19 cellular contexts compared by ENCODE assay signal in the genomic region with DNA sequence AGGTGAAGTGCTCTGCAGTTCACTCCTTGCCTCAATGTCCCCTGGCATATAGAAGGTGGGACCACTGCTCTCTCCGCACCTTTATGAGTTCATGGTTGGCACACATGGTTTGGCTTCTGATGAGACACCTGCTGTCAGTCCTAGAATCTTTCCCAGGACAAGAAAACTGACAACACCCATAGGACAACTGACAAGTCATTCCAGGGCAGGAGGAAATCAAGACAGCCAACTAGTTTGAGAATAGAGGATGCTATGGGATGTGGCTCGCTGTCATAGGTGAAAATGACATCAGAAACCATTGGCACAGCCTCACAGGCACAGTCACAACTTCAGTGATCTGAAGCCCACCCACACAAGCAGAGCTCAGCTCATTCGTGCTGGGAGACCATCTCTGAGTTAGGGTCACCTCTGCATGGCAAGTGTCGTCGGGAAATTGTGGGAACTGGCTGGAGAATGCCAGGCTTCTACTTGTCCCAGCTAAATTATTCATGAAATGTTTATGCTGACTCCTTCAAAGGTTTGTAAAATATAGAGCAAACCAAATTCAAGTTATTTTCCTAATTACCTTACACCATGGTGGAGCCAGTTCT.
DNase-seq lines count a peak whose midpoint lies in the region; ATAC-seq and TF ChIP-seq lines count a peak whose summit lies in the region.
"Had no signal": no experiment of that assay in that cellular context is flagged by ENCODE, and none has a peak within 500 bp of the region (broad histone marks: within the 10 kb centered on the region; RNA-seq: fewer than 3 reads in every experiment).

No MANE protein-coding gene starts in this region.

- H3K4me3 Mint-ChIP-seq in activated CD4-positive, alpha-beta T cell treated with anti-CD3 and anti-CD28 coated beads, Interleukin-2, amount 10 ng/mL, durations not matched to agents 24 days and 14 days = no peak overlapping the region
- H3K4me3 Mint-ChIP-seq: CD4-positive, alpha-beta T cell had no signal

- no peaks in the 10 kb centered on the region for H3K36me3 Mint-ChIP-seq in activated CD4-positive, alpha-beta T cell treated with anti-CD3 and anti-CD28 coated beads, Interleukin-2, amount 10 ng/mL, durations not matched to agents 24 days and 14 days (ENCODE audit: low read depth)

- H3K27ac Mint-ChIP-seq in activated CD4-positive, alpha-beta T cell treated with anti-CD3 and anti-CD28 coated beads, Interleukin-2, amount 10 ng/mL, durations not matched to agents 24 days and 14 days = no peak overlapping the region
- H3K27ac Mint-ChIP-seq: CD4-positive, alpha-beta T cell had no signal

- H3K9me3 Mint-ChIP-seq in activated CD4-positive, alpha-beta T cell treated with anti-CD3 and anti-CD28 coated beads, Interleukin-2, amount 10 ng/mL, durations not matched to agents 24 days and 14 days = peaks cover 7% of the 10 kb centered on the region
- H3K9me3 Mint-ChIP-seq: CD4-positive, alpha-beta T cell had no signal

- intact Hi-C loops in activated CD4-positive, alpha-beta T cell treated with anti-CD3 and anti-CD28 coated beads, Interleukin-2, amount 10 ng/mL, durations not matched to agents 24 days and 14 days (cut with micrococcal nuclease) = no loop called here

- DNase-seq in activated CD4-positive, alpha-beta T cell treated with anti-CD3 and anti-CD28 coated beads, Interleukin-2, amount 10 ng/mL, durations not matched to agents 24 days and 14 days = peak; percentile 46
- DNase-seq in activated CD4-positive, alpha-beta T cell treated with anti-CD3 and anti-CD28 coated beads, Interleukin-2, amount 50 U/mL, for 48 hours = no peak
- DNase-seq in coronary artery (ENCODE audit: low spot score) (peak; percentile 59), islet precursor cell (peak; percentile 37), ureter (ENCODE audit: low spot score) (peak; percentile 28), SHP77 (lab: John Stamatoyannopoulos, UW) (no peak)
- DNase-seq in stimulated activated CD4-positive, alpha-beta T cell treated with anti-CD3 and anti-CD28 coated beads, Interleukin-12 subunit alpha, Interleukin-12 subunit beta, amount 100 ng/mL, for 4 hours = no peak
- DNase-seq: AML-193; Caco-2; CD4-positive, alpha-beta T cell; DMS153; DMS79; GDM1; GM23248; HCEC 1CT had no signal

- no peak overlapping the region for H3K27ac ChIP-seq in coronary artery
- H3K27ac ChIP-seq: 22Rv1, A549, C4-2B, GM23248 had no signal

- peaks cover 25% of the 10 kb centered on the region for H3K27me3 Mint-ChIP-seq in activated CD4-positive, alpha-beta T cell treated with anti-CD3 and anti-CD28 coated beads, Interleukin-2, amount 10 ng/mL, durations not matched to agents 24 days and 14 days
- H3K27me3 Mint-ChIP-seq: CD4-positive, alpha-beta T cell had no signal

- no peak overlapping the region for H3K4me3 ChIP-seq in coronary artery
- H3K4me3 ChIP-seq: A549, GM23248 had no signal

- ATAC-seq in HG02610 (IDR thresholded peaks at IDR 0.05; ENCODE audit: unreplicated experiment) = no peak
- ATAC-seq: A549 had no signal

- peaks cover 10% of the 10 kb centered on the region for H3K4me1 Mint-ChIP-seq in activated CD4-positive, alpha-beta T cell treated with anti-CD3 and anti-CD28 coated beads, Interleukin-2, amount 10 ng/mL, durations not matched to agents 24 days and 14 days

- TF ChIP-seq CTCF in coronary artery (IDR thresholded peaks at IDR 0.05) = no peak

Comparison
In these comparisons a context has a peak if more than half of its experiments do, and no peak if none do; other contexts are left out.
1. DNase-seq: peak in activated CD4-positive, alpha-beta T cell treated with anti-CD3 and anti-CD28 coated beads, Interleukin-2, amount 10 ng/mL, durations not matched to agents 24 days and 14 days (single experiment), coronary artery (single experiment), islet precursor cell (single experiment) and ureter (single experiment); none in activated CD4-positive, alpha-beta T cell treated with anti-CD3 and anti-CD28 coated beads, Interleukin-2, amount 50 U/mL, for 48 hours (0 of 2), SHP77 (0 of 2) and stimulated activated CD4-positive, alpha-beta T cell treated with anti-CD3 and anti-CD28 coated beads, Interleukin-12 subunit alpha, Interleukin-12 subunit beta, amount 100 ng/mL, for 4 hours (single experiment).